ENCODE assay signal across 8 cellular contexts in genomic region chr4:140359571-140360427, GRCh38. TPM values are rescaled to one million over a fixed set of nuclear protein-coding genes. Genes with fewer than 3 reads are reported as not detected.
DNase-seq lines count a peak whose midpoint lies in the region; ATAC-seq and TF ChIP-seq lines count a peak whose summit lies in the region.

No MANE protein-coding gene starts in this region.

- H3K9me3 ChIP-seq in SK-N-SH (no peaks in the 10 kb centered on the region), prostate gland (no peaks in the 10 kb centered on the region)

- no peaks in the 10 kb centered on the region for H3F3A ChIP-seq in SK-N-SH (replicated peaks; ENCODE audit: insufficient read depth)

- H3K4me1 ChIP-seq in SK-N-SH (ENCODE audit: control insufficient read depth in 1 of 2, insufficient read depth in 2 of 2, low read depth in 1 of 2, low read length in 1 of 2), result no peaks in the 10 kb centered on the region; a peak in 1 of 4 replicates
- no peaks in the 10 kb centered on the region for H3K4me1 ChIP-seq in prostate gland (replicated peaks)

- no peaks in the 10 kb centered on the region for H3K79me2 ChIP-seq in SK-N-SH (ENCODE audit: insufficient read depth)

- H3K9ac ChIP-seq in SK-N-SH, result no peak overlapping the region

- CTCF ChIA-PET in SK-N-SH (lab: Yijun Ruan, JAX), result interaction anchor here (0.6 to 11.0 kb wide), 114 partner anchors 9 to 855 kb away, joined by 3 to 171 read pairs (median 4); partner anchors contain the start of genes CLGN, ELMOD2, RNF150 and SCOC

- peak; percentile 75 for TF ChIP-seq RAD21 in SK-N-SH (IDR thresholded peaks at IDR 0.05; ENCODE audit: low read length)

- H3K4me2 ChIP-seq in SK-N-SH, result no peak overlapping the region

- no peaks in the 10 kb centered on the region for H3K9me2 ChIP-seq in SK-N-SH

- H3K27ac ChIP-seq in SK-N-SH (ENCODE audit: low read depth in 2 of 2, low read length in 1 of 2) (no peak overlapping the region), prostate gland (no peak overlapping the region)

- TF ChIP-seq CTCF in GM12874 (IDR thresholded peaks at IDR 0.05; ENCODE audit: insufficient read depth, low read depth, low read length) (peak; percentile 75), NB4 (IDR thresholded peaks at IDR 0.05; ENCODE audit: low read depth, low read length) (peak; percentile 80), SK-N-SH (IDR thresholded peaks at IDR 0.05) (peak; percentile 93), prostate gland (IDR thresholded peaks at IDR 0.05) (peak; percentile 68 to 88 (median 82))

- DNase-seq in NB4 (ENCODE audit: low read depth) (peak; percentile 85), SK-N-SH (peak; percentile 57), head of caudate nucleus (peak; percentile 53 to 90 (median 80)), prostate gland (ENCODE audit: low spot score) (peak; percentile 82), cortex of kidney (lab: John Stamatoyannopoulos, UW) (no peak)
- peak; percentile 79 for DNase-seq in activated naive CD4-positive, alpha-beta T cell treated with anti-CD3 and anti-CD28 coated beads, Interleukin-2, amount 50 U/mL, for 16 hours

- H4K20me1 ChIP-seq in SK-N-SH (ENCODE audit: insufficient read depth), result no peaks in the 10 kb centered on the region

- no peak for TF ChIP-seq POLR2A in NB4 (IDR thresholded peaks at IDR 0.05; ENCODE audit: extremely low read depth, insufficient read length)
- no peak for TF ChIP-seq POLR2A in prostate gland (IDR thresholded peaks at IDR 0.05)

- 29% methylated on average over 7 of the region's 7 CpGs for WGBS in SK-N-SH (ENCODE audit: low lambda C conversion rate)
- 41% methylated on average over 7 of the region's 7 CpGs for WGBS in prostate gland

- POLR2A ChIA-PET in SK-N-SH (lab: Yijun Ruan, JAX), result interaction anchor here (1.3 kb wide), 1 partner anchor 14 kb away, joined by 4 read pairs; the partner anchor contains the start of gene SCOC

- H3K27me3 ChIP-seq in SK-N-SH (ENCODE audit: insufficient read depth) (no peaks in the 10 kb centered on the region; the same call in 1 of the 2 replicates), prostate gland (replicated peaks; ENCODE audit: insufficient read depth) (no peaks in the 10 kb centered on the region)

- TF ChIP-seq EP300 in SK-N-SH (IDR thresholded peaks at IDR 0.05; ENCODE audit: borderline replicate concordance in 1 of 2, low read depth in 1 of 2, low read length in 1 of 2), result no peak

- no peak overlapping the region for H3K4me3 ChIP-seq in NB4 (ENCODE audit: low read depth, low read length)
- peak overlapping the region in 1 of 2 experiments; percentile 7; a peak in 1 of 4 replicates for H3K4me3 ChIP-seq in SK-N-SH (ENCODE audit: low read depth in 2 of 2, low read length in 1 of 2)
- H3K4me3 ChIP-seq in prostate gland, result no peak overlapping the region

- intact Hi-C loops in head of caudate nucleus (cut with DNase I) (loop anchor here (5.0 to 10.0 kb wide), 2 partner anchors 253 to 495 kb away; no protein-coding TSS in a partner anchor), prostate gland (cut with DNase I) (loop anchor here (5.0 kb wide), 2 partner anchors 253 to 493 kb away; no protein-coding TSS in a partner anchor)

- H2AFZ ChIP-seq in SK-N-SH (ENCODE audit: low read depth), result no peak overlapping the region

- H3K36me3 ChIP-seq in SK-N-SH (replicated peaks in 1 of 2; ENCODE audit: control insufficient read depth in 1 of 2, insufficient read depth in 2 of 2, low read length in 1 of 2) (no peaks in the 10 kb centered on the region), prostate gland (no peaks in the 10 kb centered on the region)

- ATAC-seq in HG02610 (IDR thresholded peaks at IDR 0.05; ENCODE audit: unreplicated experiment), result peak; percentile 90

TF ChIP-seq in SK-N-SH, 30 proteins besides CTCF, POLR2A, EP300 and RAD21:
- no peak for TF ChIP-seq USF1 (IDR thresholded peaks at IDR 0.05; ENCODE audit: borderline replicate concordance, low read depth)
- no peak for TF ChIP-seq RCOR1 (IDR thresholded peaks at IDR 0.05; ENCODE audit: low read length)
- peak; percentile 57 for TF ChIP-seq SMC3 (IDR thresholded peaks at IDR 0.05; ENCODE audit: low read depth, low read length)

RNA-seq across cellular contexts. Expression of gene SCOC, which starts 13.6 kb away (rescaled TPM):
- polyA plus RNA-seq in SK-N-SH (2012; rRNA removed), result 16.0 and 26.8 TPM in 2 replicates
- 39.8 and 63.9 TPM in 2 replicates for polyA plus RNA-seq in SK-N-SH (2012; cell fraction: cytosol; rRNA removed)
- polyA plus RNA-seq in SK-N-SH (2012; cell fraction: nucleus; rRNA removed), result 3.9 and 9.9 TPM in 2 replicates
- total RNA-seq in prostate gland, result 10 to 100 TPM; 28.2 to 58.8 TPM
